13 cellular contexts compared by ENCODE assay signal in the genomic region with DNA sequence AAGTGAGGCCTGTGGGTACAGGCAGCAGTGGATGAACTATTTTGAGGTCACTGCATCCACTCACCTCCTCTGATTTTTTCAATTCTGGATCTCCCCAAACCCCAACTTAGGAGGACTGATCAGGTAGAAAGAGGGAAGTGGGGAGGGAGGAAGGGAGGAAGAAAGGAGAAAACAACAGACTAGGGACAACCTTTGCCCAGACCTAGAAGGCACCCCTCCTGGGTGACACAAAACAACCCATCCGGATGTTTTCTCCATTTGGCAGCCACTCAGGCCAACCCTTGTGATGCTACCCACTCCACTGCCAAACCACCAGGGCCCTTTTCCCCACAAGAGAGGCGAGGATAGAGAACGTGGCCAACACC. TPM values are rescaled to one million over a fixed set of nuclear protein-coding genes. Genes with fewer than 3 reads are reported as not detected.
DNase-seq lines count a peak whose midpoint lies in the region; ATAC-seq and TF ChIP-seq lines count a peak whose summit lies in the region.
"Had no signal": no experiment of that assay in that cellular context is flagged by ENCODE, and none has a peak within 500 bp of the region (broad histone marks: within the 10 kb centered on the region; RNA-seq: fewer than 3 reads in every experiment).

No MANE protein-coding gene starts in this region.

- no peak overlapping the region for H2AK5ac ChIP-seq in mesenchymal stem cell (ENCODE audit: low read length, severe bottlenecking)

- no peak overlapping the region for H2BK15ac ChIP-seq in mesenchymal stem cell (ENCODE audit: low read depth, poor library complexity, severe bottlenecking)

- peaks cover 89% of the 10 kb centered on the region for H3K4me1 Mint-ChIP-seq in stimulated activated naive CD8-positive, alpha-beta T cell treated with anti-CD3 and anti-CD28 coated beads, Interleukin-15, Interleukin-2, amounts not matched to agents 100 ng/mL and 50 ng/mL, for 24 hours (ENCODE audit: low read depth)
- peaks cover 80% of the 10 kb centered on the region for H3K4me1 Mint-ChIP-seq in activated naive CD8-positive, alpha-beta T cell (ENCODE audit: low read depth)
- peaks cover 39% of the 10 kb centered on the region for H3K4me1 Mint-ChIP-seq in endothelial cell (ENCODE audit: unreplicated experiment)

- H3K9ac ChIP-seq in mesenchymal stem cell (ENCODE audit: low read length) = peak overlapping the region; percentile 13

- no peak overlapping the region for H3K23ac ChIP-seq in mesenchymal stem cell (ENCODE audit: low read length in 2 of 2)

- no peak overlapping the region for H3K27ac ChIP-seq in mesenchymal stem cell (ENCODE audit: low read length, poor library complexity, severe bottlenecking)

- H2BK5ac ChIP-seq in mesenchymal stem cell (ENCODE audit: low read depth, low read length, poor library complexity, severe bottlenecking) = no peak overlapping the region

- no peak overlapping the region for H2AFZ ChIP-seq in mesenchymal stem cell (ENCODE audit: low read depth, low read length)

- H3K18ac ChIP-seq in mesenchymal stem cell (ENCODE audit: low read depth in 1 of 2, low read length in 2 of 2) = no peak overlapping the region

- WGBS in mesenchymal stem cell = 89% methylated on average over 3 of the region's 3 CpGs

- H3K36me3 ChIP-seq in mesenchymal stem cell (ENCODE audit: control insufficient read depth in 1 of 2, insufficient read depth in 2 of 2, low read depth in 1 of 2, low read length in 2 of 2) = peaks cover 40 to 44% of the 10 kb centered on the region in 2 experiments

- H3K4me2 ChIP-seq in mesenchymal stem cell (ENCODE audit: low read length, poor library complexity, severe bottlenecking) = no peak overlapping the region

- ATAC-seq in stimulated activated naive CD8-positive, alpha-beta T cell treated with anti-CD3 and anti-CD28 coated beads, Interleukin-15, Interleukin-2, amounts not matched to agents 100 U/mL and 50 U/mL, for 24 hours = no peak
- ATAC-seq in GM18502 (IDR thresholded peaks at IDR 0.05; ENCODE audit: poor library complexity, unreplicated experiment) (no peak), GM21576 (IDR thresholded peaks at IDR 0.05; ENCODE audit: unreplicated experiment) (no peak)
- ATAC-seq: left ventricle myocardium superior had no signal

- no peak for DNase-seq in stimulated activated naive CD8-positive, alpha-beta T cell treated with anti-CD3 and anti-CD28 coated beads, Interleukin-15, Interleukin-2, amounts not matched to agents 100 U/mL and 50 U/mL, for 24 hours
- no peak for DNase-seq in mesenchymal stem cell
- DNase-seq in endothelial cell (ENCODE audit: low spot score) = no peak
- no peak for DNase-seq in amniotic stem cell (lab: John Stamatoyannopoulos, UW)
- DNase-seq: activated CD4-positive, alpha-beta T cell treated with anti-CD3 and anti-CD28 coated beads, Interleukin-2, amount 50 U/mL, for 48 hours; AML-193; left ventricle myocardium superior; NCI-H2107; stimulated activated CD8-positive, alpha-beta memory T cell treated with anti-CD3 and anti-CD28 coated beads, Interleukin-4, amount 100 ng/mL, for 48 hours had no signal

- no peak overlapping the region for H2BK12ac ChIP-seq in mesenchymal stem cell (ENCODE audit: low read length in 2 of 2)

- H3K79me1 ChIP-seq in mesenchymal stem cell (replicated peaks; ENCODE audit: low read length, poor library complexity, severe bottlenecking) = peaks cover 53% of the 10 kb centered on the region

- no peak for TF ChIP-seq CTCF in endothelial cell (IDR thresholded peaks at IDR 0.05; ENCODE audit: unreplicated experiment)

- H3K9me3 Mint-ChIP-seq in stimulated activated naive CD8-positive, alpha-beta T cell treated with anti-CD3 and anti-CD28 coated beads, Interleukin-15, Interleukin-2, amounts not matched to agents 100 ng/mL and 50 ng/mL, for 24 hours = no peaks in the 10 kb centered on the region
- no peaks in the 10 kb centered on the region for H3K9me3 Mint-ChIP-seq in activated naive CD8-positive, alpha-beta T cell (ENCODE audit: low read depth)
- no peaks in the 10 kb centered on the region for H3K9me3 Mint-ChIP-seq in endothelial cell (ENCODE audit: unreplicated experiment)

- no peak overlapping the region for H4K8ac ChIP-seq in mesenchymal stem cell (ENCODE audit: low read length)

- H3K27me3 ChIP-seq in mesenchymal stem cell (ENCODE audit: control insufficient read depth in 1 of 2, insufficient read depth in 1 of 2, low read length in 2 of 2) = no peaks in the 10 kb centered on the region

- H3K4me3 ChIP-seq in mesenchymal stem cell (ENCODE audit: insufficient read depth in 1 of 2, low read depth in 1 of 2, low read length in 2 of 2) = peak overlapping the region in 1 of 2 experiments; percentile 49

- peak overlapping the region; percentile 88 for H3K27ac Mint-ChIP-seq in stimulated activated naive CD8-positive, alpha-beta T cell treated with anti-CD3 and anti-CD28 coated beads, Interleukin-15, Interleukin-2, amounts not matched to agents 100 ng/mL and 50 ng/mL, for 24 hours
- peak overlapping the region; percentile 98 for H3K27ac Mint-ChIP-seq in activated naive CD8-positive, alpha-beta T cell
- no peak overlapping the region for H3K27ac Mint-ChIP-seq in endothelial cell (ENCODE audit: unreplicated experiment)

- no peaks in the 10 kb centered on the region for H3K27me3 Mint-ChIP-seq in stimulated activated naive CD8-positive, alpha-beta T cell treated with anti-CD3 and anti-CD28 coated beads, Interleukin-15, Interleukin-2, amounts not matched to agents 100 ng/mL and 50 ng/mL, for 24 hours
- no peaks in the 10 kb centered on the region for H3K27me3 Mint-ChIP-seq in activated naive CD8-positive, alpha-beta T cell
- H3K27me3 Mint-ChIP-seq in endothelial cell (ENCODE audit: unreplicated experiment) = peaks cover 3% of the 10 kb centered on the region

- no peak overlapping the region for H3K14ac ChIP-seq in mesenchymal stem cell (ENCODE audit: low read length in 2 of 2)

- H3K9me3 ChIP-seq in mesenchymal stem cell (ENCODE audit: control insufficient read depth, low read length) = no peaks in the 10 kb centered on the region

- no peak overlapping the region for H3K4ac ChIP-seq in mesenchymal stem cell (ENCODE audit: low read depth in 1 of 2, low read length in 2 of 2)

- no peak overlapping the region for H4K91ac ChIP-seq in mesenchymal stem cell (ENCODE audit: low read length)

- H3K4me3 Mint-ChIP-seq in stimulated activated naive CD8-positive, alpha-beta T cell treated with anti-CD3 and anti-CD28 coated beads, Interleukin-15, Interleukin-2, amounts not matched to agents 100 ng/mL and 50 ng/mL, for 24 hours = peak overlapping the region; percentile 90
- peak overlapping the region; percentile 95 for H3K4me3 Mint-ChIP-seq in activated naive CD8-positive, alpha-beta T cell
- H3K4me3 Mint-ChIP-seq in endothelial cell (ENCODE audit: unreplicated experiment) = no peak overlapping the region

- H3K36me3 Mint-ChIP-seq in stimulated activated naive CD8-positive, alpha-beta T cell treated with anti-CD3 and anti-CD28 coated beads, Interleukin-15, Interleukin-2, amounts not matched to agents 100 ng/mL and 50 ng/mL, for 24 hours (ENCODE audit: low read depth) = peaks cover 23% of the 10 kb centered on the region
- peaks cover 4% of the 10 kb centered on the region for H3K36me3 Mint-ChIP-seq in activated naive CD8-positive, alpha-beta T cell
- H3K36me3 Mint-ChIP-seq in endothelial cell (ENCODE audit: low read depth, unreplicated experiment) = peaks cover 16% of the 10 kb centered on the region

- peaks cover 32% of the 10 kb centered on the region for H3K4me1 ChIP-seq in mesenchymal stem cell (ENCODE audit: control insufficient read depth, insufficient read depth, low read depth, low read length)

- no peak overlapping the region for H2BK120ac ChIP-seq in mesenchymal stem cell (ENCODE audit: low read depth, low read length)

RNA-seq across cellular contexts. Expression of gene ORMDL3, which starts 2.7 kb away (rescaled TPM):
- 117 TPM for polyA plus RNA-seq in mesenchymal stem cell (2013, experiment 1 of 2)
- polyA plus RNA-seq in mesenchymal stem cell (2013, experiment 2 of 2) = 129 TPM
- total RNA-seq in endothelial cell (ENCODE audit: unreplicated experiment) = 49.3 TPM

RNA-seq across cellular contexts. Expression of gene LRRC3C, which starts 2.9 kb away (rescaled TPM):
- not detected for polyA plus RNA-seq in mesenchymal stem cell (2013, experiment 1 of 2)
- not detected for polyA plus RNA-seq in mesenchymal stem cell (2013, experiment 2 of 2)
- not detected for total RNA-seq in endothelial cell (ENCODE audit: unreplicated experiment)
- total RNA-seq: left ventricle myocardium superior had no signal

RNA-seq across cellular contexts. Expression of gene GSDMB, which starts 6.2 kb away (rescaled TPM):
- 4.4 TPM for polyA plus RNA-seq in mesenchymal stem cell (2013, experiment 1 of 2)
- 3.5 TPM for polyA plus RNA-seq in mesenchymal stem cell (2013, experiment 2 of 2)
- 9.0 TPM for total RNA-seq in endothelial cell (ENCODE audit: unreplicated experiment)

RNA-seq across cellular contexts. Expression of gene GSDMA, which starts 38.1 kb away (rescaled TPM):
- not detected for polyA plus RNA-seq in mesenchymal stem cell (2013, experiment 1 of 2)
- not detected for polyA plus RNA-seq in mesenchymal stem cell (2013, experiment 2 of 2)
- not detected for total RNA-seq in endothelial cell (ENCODE audit: unreplicated experiment)

RNA-seq across cellular contexts. Expression of gene PSMD3, which starts 55.9 kb away (rescaled TPM):
- 79.8 TPM for polyA plus RNA-seq in mesenchymal stem cell (2013, experiment 1 of 2)
- polyA plus RNA-seq in mesenchymal stem cell (2013, experiment 2 of 2) = 79.0 TPM
- total RNA-seq in endothelial cell (ENCODE audit: unreplicated experiment) = 132 TPM
